ENCODE assay signal across 21 cellular contexts in the genomic region with DNA sequence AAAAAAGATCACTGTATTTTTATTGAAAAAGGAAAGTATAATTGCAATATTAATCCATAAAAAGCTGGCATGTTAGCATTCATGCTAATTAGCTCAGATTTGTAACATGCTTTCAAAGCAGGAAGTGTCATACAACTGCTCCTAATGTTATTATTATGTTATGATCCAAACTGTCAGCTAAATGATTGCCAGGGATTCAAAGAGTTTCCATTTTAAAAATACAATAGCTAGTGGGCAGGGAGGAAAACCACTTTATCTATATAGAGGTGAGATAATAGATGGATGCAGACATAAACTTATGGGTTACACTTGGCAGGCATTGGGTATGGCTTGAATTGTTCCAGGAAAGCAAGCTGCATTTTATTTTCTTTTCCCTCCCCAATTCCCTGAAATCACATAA.
"Had no signal": no experiment of that assay in that cellular context is flagged by ENCODE, and none has a peak within 500 bp of the region (broad histone marks: within the 10 kb centered on the region; RNA-seq: fewer than 3 reads in every experiment).

No MANE protein-coding gene starts in this region.

- H3K27me3 ChIP-seq: Peyer's patch, SJCRH30 had no signal

- H3K4me3 ChIP-seq: Peyer's patch, SJCRH30 had no signal

- H3K27ac ChIP-seq: Peyer's patch, RWPE1, SJCRH30, VCaP had no signal

- H3K36me3 ChIP-seq: Peyer's patch, SJCRH30 had no signal

- H3K4me1 ChIP-seq: Peyer's patch had no signal

- H3K9ac ChIP-seq: SK-N-SH had no signal

- H3K9me3 ChIP-seq: Peyer's patch, SJCRH30, SK-N-SH had no signal

- H3K4me2 ChIP-seq: SK-N-SH had no signal

- FAIRE-seq: bronchial epithelial cell had no signal

- H3K9me2 ChIP-seq: SK-N-SH had no signal

- DNase-seq: activated CD4-positive, CD25-positive, alpha-beta regulatory T cell; activated CD8-positive, alpha-beta memory T cell treated with anti-CD3 and anti-CD28 coated beads, Interleukin-2, amount 50 U/mL, for 4 hours; activated CD8-positive, alpha-beta T cell treated with anti-CD3 and anti-CD28 coated beads for 36 hours; activated effector memory CD4-positive, alpha-beta T cell treated with Interleukin-2 at 50 U/mL for 16 hours; activated naive CD4-positive, alpha-beta T cell; aorta; central memory CD4-positive, alpha-beta T cell; KG1; NCI-H1105; NCI-H1436; NCI-H1930; NCI-H524 treated with DMSO at 0.1 percent for 48 hours; NCI-H748 treated with DMSO at 0.1 percent for 48 hours; Peyer's patch; Right ventricle myocardium superior; SJCRH30; SK-N-SH; T-helper 1 cell had no signal
